1 cellular context compared by ENCODE assay signal in the genomic region with DNA sequence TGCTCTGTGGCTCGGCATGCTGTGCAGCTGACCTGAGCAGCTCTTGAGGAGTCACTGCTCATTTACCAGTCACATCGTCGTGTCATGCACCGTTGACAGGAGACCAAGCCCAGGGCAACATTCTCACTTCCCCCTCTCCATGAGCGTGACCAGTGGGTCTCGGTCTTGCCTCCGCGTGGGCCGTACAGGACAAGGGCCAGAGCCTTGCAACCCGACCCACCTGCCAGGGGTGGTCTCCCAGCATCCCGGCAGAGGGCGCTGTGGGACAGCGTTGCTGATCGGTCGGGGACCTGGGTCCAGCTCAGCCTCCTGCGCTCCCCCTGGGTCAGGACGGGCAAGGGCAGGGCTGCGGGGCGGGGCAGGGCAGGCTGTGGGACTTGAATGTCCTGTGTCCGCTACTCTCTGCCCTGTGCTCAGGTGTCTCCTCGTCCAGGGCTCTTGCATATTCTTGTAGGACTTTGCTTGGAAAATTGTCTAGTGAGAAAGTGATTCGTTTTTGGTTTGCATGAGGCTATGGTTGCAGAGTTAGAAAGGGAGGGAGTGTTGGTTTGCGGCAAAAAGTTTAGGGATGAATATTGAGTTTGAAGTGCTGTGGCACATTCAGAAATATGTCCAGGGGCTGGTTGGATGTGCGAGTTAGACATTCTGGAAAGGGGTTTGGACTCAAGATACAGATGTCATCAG.
TF ChIP-seq lines count a peak whose summit lies in the region.

No MANE protein-coding gene starts in this region.

TF ChIP-seq in GM23338, 12 proteins besides CTCF, POLR2A, EP300 and RAD21 (continued from another document):
- TF ChIP-seq, protein P1, sequence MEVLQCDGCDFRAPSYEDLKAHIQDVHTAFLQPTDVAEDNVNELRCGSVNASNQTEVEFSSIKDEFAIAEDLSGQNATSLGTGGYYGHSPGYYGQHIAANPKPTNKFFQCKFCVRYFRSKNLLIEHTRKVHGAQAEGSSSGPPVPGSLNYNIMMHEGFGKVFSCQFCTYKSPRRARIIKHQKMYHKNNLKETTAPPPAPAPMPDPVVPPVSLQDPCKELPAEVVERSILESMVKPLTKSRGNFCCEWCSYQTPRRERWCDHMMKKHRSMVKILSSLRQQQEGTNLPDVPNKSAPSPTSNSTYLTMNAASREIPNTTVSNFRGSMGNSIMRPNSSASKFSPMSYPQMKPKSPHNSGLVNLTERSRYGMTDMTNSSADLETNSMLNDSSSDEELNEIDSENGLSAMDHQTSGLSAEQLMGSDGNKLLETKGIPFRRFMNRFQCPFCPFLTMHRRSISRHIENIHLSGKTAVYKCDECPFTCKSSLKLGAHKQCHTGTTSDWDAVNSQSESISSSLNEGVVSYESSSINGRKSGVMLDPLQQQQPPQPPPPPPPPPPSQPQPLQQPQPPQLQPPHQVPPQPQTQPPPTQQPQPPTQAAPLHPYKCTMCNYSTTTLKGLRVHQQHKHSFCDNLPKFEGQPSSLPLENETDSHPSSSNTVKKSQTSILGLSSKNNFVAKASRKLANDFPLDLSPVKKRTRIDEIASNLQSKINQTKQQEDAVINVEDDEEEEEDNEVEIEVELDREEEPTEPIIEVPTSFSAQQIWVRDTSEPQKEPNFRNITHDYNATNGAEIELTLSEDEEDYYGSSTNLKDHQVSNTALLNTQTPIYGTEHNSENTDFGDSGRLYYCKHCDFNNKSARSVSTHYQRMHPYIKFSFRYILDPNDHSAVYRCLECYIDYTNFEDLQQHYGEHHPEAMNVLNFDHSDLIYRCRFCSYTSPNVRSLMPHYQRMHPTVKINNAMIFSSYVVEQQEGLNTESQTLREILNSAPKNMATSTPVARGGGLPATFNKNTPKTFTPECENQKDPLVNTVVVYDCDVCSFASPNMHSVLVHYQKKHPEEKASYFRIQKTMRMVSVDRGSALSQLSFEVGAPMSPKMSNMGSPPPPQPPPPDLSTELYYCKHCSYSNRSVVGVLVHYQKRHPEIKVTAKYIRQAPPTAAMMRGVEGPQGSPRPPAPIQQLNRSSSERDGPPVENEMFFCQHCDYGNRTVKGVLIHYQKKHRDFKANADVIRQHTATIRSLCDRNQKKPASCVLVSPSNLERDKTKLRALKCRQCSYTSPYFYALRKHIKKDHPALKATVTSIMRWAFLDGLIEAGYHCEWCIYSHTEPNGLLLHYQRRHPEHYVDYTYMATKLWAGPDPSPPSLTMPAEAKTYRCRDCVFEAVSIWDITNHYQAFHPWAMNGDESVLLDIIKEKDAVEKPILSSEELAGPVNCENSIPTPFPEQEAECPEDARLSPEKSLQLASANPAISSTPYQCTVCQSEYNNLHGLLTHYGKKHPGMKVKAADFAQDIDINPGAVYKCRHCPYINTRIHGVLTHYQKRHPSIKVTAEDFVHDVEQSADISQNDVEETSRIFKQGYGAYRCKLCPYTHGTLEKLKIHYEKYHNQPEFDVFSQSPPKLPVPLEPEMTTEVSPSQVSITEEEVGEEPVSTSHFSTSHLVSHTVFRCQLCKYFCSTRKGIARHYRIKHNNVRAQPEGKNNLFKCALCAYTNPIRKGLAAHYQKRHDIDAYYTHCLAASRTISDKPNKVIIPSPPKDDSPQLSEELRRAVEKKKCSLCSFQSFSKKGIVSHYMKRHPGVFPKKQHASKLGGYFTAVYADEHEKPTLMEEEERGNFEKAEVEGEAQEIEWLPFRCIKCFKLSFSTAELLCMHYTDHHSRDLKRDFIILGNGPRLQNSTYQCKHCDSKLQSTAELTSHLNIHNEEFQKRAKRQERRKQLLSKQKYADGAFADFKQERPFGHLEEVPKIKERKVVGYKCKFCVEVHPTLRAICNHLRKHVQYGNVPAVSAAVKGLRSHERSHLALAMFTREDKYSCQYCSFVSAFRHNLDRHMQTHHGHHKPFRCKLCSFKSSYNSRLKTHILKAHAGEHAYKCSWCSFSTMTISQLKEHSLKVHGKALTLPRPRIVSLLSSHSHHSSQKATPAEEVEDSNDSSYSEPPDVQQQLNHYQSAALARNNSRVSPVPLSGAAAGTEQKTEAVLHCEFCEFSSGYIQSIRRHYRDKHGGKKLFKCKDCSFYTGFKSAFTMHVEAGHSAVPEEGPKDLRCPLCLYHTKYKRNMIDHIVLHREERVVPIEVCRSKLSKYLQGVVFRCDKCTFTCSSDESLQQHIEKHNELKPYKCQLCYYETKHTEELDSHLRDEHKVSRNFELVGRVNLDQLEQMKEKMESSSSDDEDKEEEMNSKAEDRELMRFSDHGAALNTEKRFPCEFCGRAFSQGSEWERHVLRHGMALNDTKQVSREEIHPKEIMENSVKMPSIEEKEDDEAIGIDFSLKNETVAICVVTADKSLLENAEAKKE (CRISPR knock-in tag; IDR thresholded peaks at IDR 0.05): no peak
- TF ChIP-seq NANOG (IDR thresholded peaks at IDR 0.05; ENCODE audit: borderline replicate concordance) (no peak), EZH2 (IDR thresholded peaks at IDR 0.05; ENCODE audit: low read depth, unreplicated experiment) (no peak), ZNF331 (CRISPR knock-in tag; IDR thresholded peaks at IDR 0.05; ENCODE audit: low read depth) (no peak), CREB1 (CRISPR knock-in tag; IDR thresholded peaks at IDR 0.05; ENCODE audit: low read depth) (no peak)
- TF ChIP-seq, protein P2, sequence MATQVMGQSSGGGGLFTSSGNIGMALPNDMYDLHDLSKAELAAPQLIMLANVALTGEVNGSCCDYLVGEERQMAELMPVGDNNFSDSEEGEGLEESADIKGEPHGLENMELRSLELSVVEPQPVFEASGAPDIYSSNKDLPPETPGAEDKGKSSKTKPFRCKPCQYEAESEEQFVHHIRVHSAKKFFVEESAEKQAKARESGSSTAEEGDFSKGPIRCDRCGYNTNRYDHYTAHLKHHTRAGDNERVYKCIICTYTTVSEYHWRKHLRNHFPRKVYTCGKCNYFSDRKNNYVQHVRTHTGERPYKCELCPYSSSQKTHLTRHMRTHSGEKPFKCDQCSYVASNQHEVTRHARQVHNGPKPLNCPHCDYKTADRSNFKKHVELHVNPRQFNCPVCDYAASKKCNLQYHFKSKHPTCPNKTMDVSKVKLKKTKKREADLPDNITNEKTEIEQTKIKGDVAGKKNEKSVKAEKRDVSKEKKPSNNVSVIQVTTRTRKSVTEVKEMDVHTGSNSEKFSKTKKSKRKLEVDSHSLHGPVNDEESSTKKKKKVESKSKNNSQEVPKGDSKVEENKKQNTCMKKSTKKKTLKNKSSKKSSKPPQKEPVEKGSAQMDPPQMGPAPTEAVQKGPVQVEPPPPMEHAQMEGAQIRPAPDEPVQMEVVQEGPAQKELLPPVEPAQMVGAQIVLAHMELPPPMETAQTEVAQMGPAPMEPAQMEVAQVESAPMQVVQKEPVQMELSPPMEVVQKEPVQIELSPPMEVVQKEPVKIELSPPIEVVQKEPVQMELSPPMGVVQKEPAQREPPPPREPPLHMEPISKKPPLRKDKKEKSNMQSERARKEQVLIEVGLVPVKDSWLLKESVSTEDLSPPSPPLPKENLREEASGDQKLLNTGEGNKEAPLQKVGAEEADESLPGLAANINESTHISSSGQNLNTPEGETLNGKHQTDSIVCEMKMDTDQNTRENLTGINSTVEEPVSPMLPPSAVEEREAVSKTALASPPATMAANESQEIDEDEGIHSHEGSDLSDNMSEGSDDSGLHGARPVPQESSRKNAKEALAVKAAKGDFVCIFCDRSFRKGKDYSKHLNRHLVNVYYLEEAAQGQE (IDR thresholded peaks at IDR 0.05; ENCODE audit: unreplicated experiment): no peak
